Comparison of ENCODE assay signal across 22 cellular contexts in the genomic region with DNA sequence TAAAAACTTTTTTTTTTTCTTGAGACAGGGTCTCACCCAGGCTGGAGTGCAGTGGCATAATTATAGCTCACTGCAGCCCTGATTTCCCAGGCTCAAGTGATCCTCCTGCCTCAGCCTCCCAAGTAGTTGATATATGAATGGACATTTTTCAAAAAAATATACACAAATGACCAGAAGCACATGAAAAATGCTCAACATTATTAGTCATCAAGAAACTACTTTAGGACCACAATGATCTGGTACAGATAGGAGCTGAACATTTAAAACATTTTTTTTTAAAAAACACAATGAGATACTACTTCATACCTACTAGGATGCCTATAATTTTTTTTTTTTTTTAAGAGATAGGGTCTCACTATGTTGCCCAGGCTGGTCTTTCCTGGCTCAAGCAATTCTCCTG. TPM values are rescaled to one million over a fixed set of nuclear protein-coding genes. Genes with fewer than 3 reads are reported as not detected.
DNase-seq lines count a peak whose midpoint lies in the region; ATAC-seq and TF ChIP-seq lines count a peak whose summit lies in the region.
"Had no signal": no experiment of that assay in that cellular context is flagged by ENCODE, and none has a peak within 500 bp of the region (broad histone marks: within the 10 kb centered on the region; RNA-seq: fewer than 3 reads in every experiment).

No MANE protein-coding gene starts in this region.

- H2AFZ ChIP-seq in HCT116 (ENCODE audit: low read depth, low read length, poor library complexity, severe bottlenecking), result no peak overlapping the region
- H2AFZ ChIP-seq: GM23338 had no signal

- BruUV-seq in HCT116 (replicated peaks; lab: Mats Ljungman, UMichigan) (no TSS peak), Panc1 (replicated peaks; lab: Mats Ljungman, UMichigan) (no TSS peak)

- DNase-seq in EH (ENCODE audit: low read depth), result peak; percentile 12
- DNase-seq in HCT116 (ENCODE audit: low read depth, low spot score), result no peak
- no peak for DNase-seq in Panc1 (ENCODE audit: low read depth, low spot score)
- no peak for DNase-seq in epithelial cell of prostate (ENCODE audit: low read depth, low spot score)
- no peak for DNase-seq in activated naive CD8-positive, alpha-beta T cell treated with anti-CD3 and anti-CD28 coated beads, Interleukin-2, amount 50 U/mL, for 24 hours
- DNase-seq in SW 1271 (lab: John Stamatoyannopoulos, UW), result no peak
- no peak for DNase-seq in SK-N-DZ (ENCODE audit: low spot score)
- DNase-seq: 8988T; C1 segment of cervical spinal cord; Calu3; CD4-positive, alpha-beta memory T cell; COR-L47; DMS53; DMS79 treated with DMSO at 0.1 percent for 48 hours; GDM1; H9 had no signal

- no peak overlapping the region for H3K9ac ChIP-seq in HCT116 (ENCODE audit: low read length)

- no peak for TF ChIP-seq RAD21 in HCT116 (IDR thresholded peaks at IDR 0.05; ENCODE audit: low read depth)

- H3K36me3 ChIP-seq in HCT116 (ENCODE audit: control insufficient read depth in 1 of 2, insufficient read depth in 2 of 2, low read length in 2 of 2) (no peaks in the 10 kb centered on the region), Panc1 (ENCODE audit: control insufficient read depth, insufficient read depth, low read length) (no peaks in the 10 kb centered on the region; the same call in 1 of the 2 replicates)

- H3K27ac ChIP-seq in HCT116 (ENCODE audit: low read depth, low read length), result peak overlapping the region; percentile 99
- H3K27ac ChIP-seq in Panc1 (ENCODE audit: low read length), result peak overlapping the region; percentile 100; the same call in 1 of the 2 replicates
- H3K27ac ChIP-seq in epithelial cell of prostate, result peak overlapping the region; percentile 100

- no peaks in the 10 kb centered on the region for H3K27me3 ChIP-seq in HCT116 (ENCODE audit: insufficient read depth, low read length)
- no peaks in the 10 kb centered on the region for H3K27me3 ChIP-seq in Panc1 (ENCODE audit: control insufficient read depth, insufficient read depth, low read length)

- H3K27ac Mint-ChIP-seq in activated naive CD8-positive, alpha-beta T cell treated with anti-CD3 and anti-CD28 coated beads, Interleukin-2, amount 50 U/mL, for 24 hours, result no peak overlapping the region
- H3K27ac Mint-ChIP-seq: GM23338, H9 had no signal

- POLR2A ChIA-PET in HCT116 (lab: Charles Lee) (interaction anchor here (3.9 kb wide), 1 partner anchor 23 kb away, joined by 42 read pairs; a partner anchor contains a TSS), Panc1 (lab: Charles Lee) (interaction anchor here (0.7 kb wide), 1 partner anchor 25 kb away, joined by 4 read pairs; no protein-coding TSS in a partner anchor)

- H3K9me3 ChIP-seq in HCT116 (ENCODE audit: control insufficient read depth in 1 of 2, insufficient read depth in 1 of 2, low read depth in 1 of 2, low read length in 2 of 2) (no peaks in the 10 kb centered on the region), Panc1 (ENCODE audit: control insufficient read depth, insufficient read depth, low read depth, low read length) (no peaks in the 10 kb centered on the region)

- H4K20me1 ChIP-seq in HCT116 (ENCODE audit: insufficient read depth), result no peaks in the 10 kb centered on the region

- TF ChIP-seq POLR2A in HCT116 (IDR thresholded peaks at IDR 0.05; ENCODE audit: borderline replicate concordance, extremely low read depth, insufficient read depth, insufficient read length), result no peak

- no peak overlapping the region for H3K4me2 ChIP-seq in HCT116 (ENCODE audit: low read length)
- H3K4me2 ChIP-seq: GM23338 had no signal

- RAD21 ChIA-PET in HCT116 (lab: Charles Lee; ENCODE audit: low non-redundant PET in 1 of 2, low total read pairs in 2 of 2, uncharacterized antibody in 2 of 2, unreplicated experiment in 2 of 2), result no interaction called here

- in situ Hi-C loops in Panc1 (cut with HindIII; ENCODE audit: low pct_unique_long_range_greater_than_20kb, low sequenced_read_pairs), result no loop called here

- peaks cover 34% of the 10 kb centered on the region for H3K4me1 Mint-ChIP-seq in activated naive CD8-positive, alpha-beta T cell treated with anti-CD3 and anti-CD28 coated beads, Interleukin-2, amount 50 U/mL, for 24 hours

- intact Hi-C loops in HCT116 (cut with micrococcal nuclease), result no loop called here
- intact Hi-C loops in Panc1 (cut with micrococcal nuclease; ENCODE audit: unreplicated experiment), result no loop called here

- no peak overlapping the region for H3K4me3 Mint-ChIP-seq in activated naive CD8-positive, alpha-beta T cell treated with anti-CD3 and anti-CD28 coated beads, Interleukin-2, amount 50 U/mL, for 24 hours
- H3K4me3 Mint-ChIP-seq: GM23338, H9 had no signal

- TF ChIP-seq CTCF in HCT116 (IDR thresholded peaks at IDR 0.05 in 2 of 3, conservative IDR thresholded peaks at IDR 0.05 in 1 of 3; ENCODE audit: borderline replicate concordance in 1 of 3, insufficient read depth in 1 of 3, low read depth in 2 of 3, low read length in 2 of 3) (no peak), Panc1 (IDR thresholded peaks at IDR 0.05) (no peak)

- H3K27me3 Mint-ChIP-seq in activated naive CD8-positive, alpha-beta T cell treated with anti-CD3 and anti-CD28 coated beads, Interleukin-2, amount 50 U/mL, for 24 hours, result no peaks in the 10 kb centered on the region
- H3K27me3 Mint-ChIP-seq: CD4-positive, alpha-beta memory T cell had no signal

- H3K4me3 ChIP-seq in HCT116 (replicated peaks in 1 of 2; ENCODE audit: low read depth in 1 of 2, low read length in 2 of 2), result no peak overlapping the region
- H3K4me3 ChIP-seq in Panc1 (ENCODE audit: low read depth in 2 of 2, low read length in 2 of 2), result no peak overlapping the region
- H3K4me3 ChIP-seq: GM12878, GM23338 had no signal

- no peaks in the 10 kb centered on the region for H3K9me3 Mint-ChIP-seq in activated naive CD8-positive, alpha-beta T cell treated with anti-CD3 and anti-CD28 coated beads, Interleukin-2, amount 50 U/mL, for 24 hours
- H3K9me3 Mint-ChIP-seq: CD4-positive, alpha-beta memory T cell; GM23338; H9 had no signal

- H3K36me3 Mint-ChIP-seq in activated naive CD8-positive, alpha-beta T cell treated with anti-CD3 and anti-CD28 coated beads, Interleukin-2, amount 50 U/mL, for 24 hours (ENCODE audit: low read depth), result peaks cover 8% of the 10 kb centered on the region
- H3K36me3 Mint-ChIP-seq: CD4-positive, alpha-beta memory T cell had no signal

- no peaks in the 10 kb centered on the region for H3K79me2 ChIP-seq in HCT116 (ENCODE audit: insufficient read depth, low read length)

- H3K4me1 ChIP-seq in HCT116 (ENCODE audit: control insufficient read depth in 1 of 2, insufficient read depth in 2 of 2, low read length in 2 of 2) (peaks cover 88 to 93% of the 10 kb centered on the region in 2 experiments), Panc1 (ENCODE audit: control insufficient read depth, insufficient read depth, low read length) (peaks cover 54% of the 10 kb centered on the region)

- no peaks in the 10 kb centered on the region for H3K9me2 ChIP-seq in HCT116 (ENCODE audit: insufficient read depth)

- CTCF ChIA-PET in HCT116 (lab: Charles Lee) (no interaction called here), Panc1 (lab: Charles Lee) (no interaction called here)

- ATAC-seq in HCT116, result no peak
- no peak for ATAC-seq in Panc1
- ATAC-seq in activated naive CD8-positive, alpha-beta T cell treated with anti-CD3 and anti-CD28 coated beads, Interleukin-2, amount 50 U/mL, for 24 hours, result no peak
- ATAC-seq: GM12878, GM23338 had no signal

TF ChIP-seq in HCT116, 20 proteins besides CTCF, POLR2A, EP300 and RAD21 (continues in another document):
- TF ChIP-seq EZH2phosphoT487 (IDR thresholded peaks at IDR 0.05; ENCODE audit: borderline replicate concordance), result no peak
- TF ChIP-seq, protein P1, sequence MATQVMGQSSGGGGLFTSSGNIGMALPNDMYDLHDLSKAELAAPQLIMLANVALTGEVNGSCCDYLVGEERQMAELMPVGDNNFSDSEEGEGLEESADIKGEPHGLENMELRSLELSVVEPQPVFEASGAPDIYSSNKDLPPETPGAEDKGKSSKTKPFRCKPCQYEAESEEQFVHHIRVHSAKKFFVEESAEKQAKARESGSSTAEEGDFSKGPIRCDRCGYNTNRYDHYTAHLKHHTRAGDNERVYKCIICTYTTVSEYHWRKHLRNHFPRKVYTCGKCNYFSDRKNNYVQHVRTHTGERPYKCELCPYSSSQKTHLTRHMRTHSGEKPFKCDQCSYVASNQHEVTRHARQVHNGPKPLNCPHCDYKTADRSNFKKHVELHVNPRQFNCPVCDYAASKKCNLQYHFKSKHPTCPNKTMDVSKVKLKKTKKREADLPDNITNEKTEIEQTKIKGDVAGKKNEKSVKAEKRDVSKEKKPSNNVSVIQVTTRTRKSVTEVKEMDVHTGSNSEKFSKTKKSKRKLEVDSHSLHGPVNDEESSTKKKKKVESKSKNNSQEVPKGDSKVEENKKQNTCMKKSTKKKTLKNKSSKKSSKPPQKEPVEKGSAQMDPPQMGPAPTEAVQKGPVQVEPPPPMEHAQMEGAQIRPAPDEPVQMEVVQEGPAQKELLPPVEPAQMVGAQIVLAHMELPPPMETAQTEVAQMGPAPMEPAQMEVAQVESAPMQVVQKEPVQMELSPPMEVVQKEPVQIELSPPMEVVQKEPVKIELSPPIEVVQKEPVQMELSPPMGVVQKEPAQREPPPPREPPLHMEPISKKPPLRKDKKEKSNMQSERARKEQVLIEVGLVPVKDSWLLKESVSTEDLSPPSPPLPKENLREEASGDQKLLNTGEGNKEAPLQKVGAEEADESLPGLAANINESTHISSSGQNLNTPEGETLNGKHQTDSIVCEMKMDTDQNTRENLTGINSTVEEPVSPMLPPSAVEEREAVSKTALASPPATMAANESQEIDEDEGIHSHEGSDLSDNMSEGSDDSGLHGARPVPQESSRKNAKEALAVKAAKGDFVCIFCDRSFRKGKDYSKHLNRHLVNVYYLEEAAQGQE (IDR thresholded peaks at IDR 0.05; ENCODE audit: low read depth), result no peak
- TF ChIP-seq, protein P2, sequence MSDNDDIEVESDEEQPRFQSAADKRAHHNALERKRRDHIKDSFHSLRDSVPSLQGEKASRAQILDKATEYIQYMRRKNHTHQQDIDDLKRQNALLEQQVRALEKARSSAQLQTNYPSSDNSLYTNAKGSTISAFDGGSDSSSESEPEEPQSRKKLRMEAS (IDR thresholded peaks at IDR 0.05), result no peak
- TF ChIP-seq JUND (IDR thresholded peaks at IDR 0.05), result no peak
- TF ChIP-seq POLR2AphosphoS5 (IDR thresholded peaks at IDR 0.05; ENCODE audit: low read depth, low read length), result no peak
- TF ChIP-seq SRF (IDR thresholded peaks at IDR 0.05; ENCODE audit: low read depth), result no peak
- TF ChIP-seq SP1 (IDR thresholded peaks at IDR 0.05; ENCODE audit: low read depth), result no peak
- no peak for TF ChIP-seq ZFX (IDR thresholded peaks at IDR 0.05)

RNA-seq across cellular contexts. Expression of a gene that starts 21.7 kb away (rescaled TPM):
- total RNA-seq in HCT116 (2021; ENCODE audit: unreplicated experiment), result 652 TPM
- polyA plus RNA-seq in HCT116 (2012), result 312 and 348 TPM in 2 replicates
- 1,345 TPM for total RNA-seq in Panc1 (2021; ENCODE audit: unreplicated experiment)
- polyA plus RNA-seq in Panc1 (2012; ENCODE audit: insufficient read length), result 948 TPM
- 280 and 284 TPM in 2 replicates for polyA plus RNA-seq in SK-N-DZ (2014; cell fraction: cytosol; rRNA removed)
- polyA plus RNA-seq in SK-N-DZ (2014; cell fraction: nucleus; rRNA removed), result 87.8 and 102 TPM in 2 replicates

RNA-seq across cellular contexts. Expression of a gene that starts 38.7 kb away (rescaled TPM):
- total RNA-seq in HCT116 (2021; ENCODE audit: unreplicated experiment), result 0.17 TPM
- polyA plus RNA-seq in HCT116 (2012), result 0.09 and 0.15 TPM in 2 replicates
- total RNA-seq in Panc1 (2021; ENCODE audit: unreplicated experiment), result not detected
- not detected for polyA plus RNA-seq in Panc1 (2012; ENCODE audit: insufficient read length)
- not detected in 2 replicates for polyA plus RNA-seq in SK-N-DZ (2014; cell fraction: cytosol; rRNA removed)
- polyA plus RNA-seq in SK-N-DZ (2014; cell fraction: nucleus; rRNA removed), result 0.13 and 0.66 TPM in 2 replicates
- total RNA-seq: A673; Calu3; CD4-positive, alpha-beta memory T cell; Daoy; GM23338; H4 had no signal
- polyA plus RNA-seq: BJ; CD4-positive, alpha-beta memory T cell; GM23338 had no signal
